Comparison of ENCODE assay signal across 10 cellular contexts in the genomic region with DNA sequence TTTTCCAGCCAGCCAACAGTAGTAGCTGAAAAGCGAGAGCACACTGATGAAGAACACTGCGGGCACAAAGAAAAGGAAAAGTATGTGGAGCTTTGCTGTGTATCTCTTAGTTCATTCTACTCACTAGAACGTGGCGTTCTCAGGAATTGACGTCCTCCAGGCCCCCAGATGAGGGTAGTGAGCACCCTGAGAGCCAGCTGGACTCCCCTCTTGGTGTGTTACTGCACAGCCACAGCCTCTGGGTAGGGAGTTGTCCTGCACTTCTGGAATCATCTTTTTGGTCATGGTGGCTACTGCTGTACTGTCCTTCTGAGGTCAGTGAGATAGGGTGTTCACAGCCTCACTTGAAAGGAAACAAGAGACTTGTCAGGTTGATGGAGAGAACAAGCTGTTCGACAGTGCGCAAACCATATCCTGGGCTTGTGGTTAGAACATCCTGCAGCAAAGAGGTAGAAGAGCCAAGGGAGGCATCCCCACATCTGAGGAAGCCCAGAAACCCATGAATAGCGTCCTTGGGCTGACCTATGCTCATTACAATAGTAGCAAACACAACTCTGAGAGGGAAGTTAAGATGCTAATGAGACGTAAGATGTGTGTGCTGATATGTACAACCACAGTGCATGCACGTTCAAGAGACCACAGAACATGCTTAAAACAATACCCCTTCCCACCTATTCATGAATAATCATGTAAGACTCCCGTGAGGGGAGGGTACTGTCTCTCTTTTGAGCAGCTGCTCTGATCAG. TPM values are rescaled to one million over a fixed set of nuclear protein-coding genes. Genes with fewer than 3 reads are reported as not detected.
DNase-seq lines count a peak whose midpoint lies in the region; ATAC-seq and TF ChIP-seq lines count a peak whose summit lies in the region.
"Had no signal": no experiment of that assay in that cellular context is flagged by ENCODE, and none has a peak within 500 bp of the region (broad histone marks: within the 10 kb centered on the region; RNA-seq: fewer than 3 reads in every experiment).

No MANE protein-coding gene starts in this region.

- H3K9me3 ChIP-seq in stomach = no peaks in the 10 kb centered on the region
- H3K9me3 ChIP-seq: prostate gland had no signal

- peak overlapping the region in 4 of 5 donors; percentile 7 to 66 (median 32) for H3K27ac ChIP-seq in stomach
- H3K27ac ChIP-seq: prostate gland had no signal

- H3K27me3 ChIP-seq in stomach = peaks cover 0 to 41% (median 0%) of the 10 kb centered on the region in 3 donors

- TF ChIP-seq EP300 in stomach (IDR thresholded peaks at IDR 0.05) = no peak

- DNase-seq in activated gamma-delta T cell treated with Interleukin-2 at 50 U/mL for 16 hours (peak; percentile 71), activated gamma-delta T cell (lab: John Stamatoyannopoulos, UW) (no peak), T-helper 22 cell (ENCODE audit: low read depth) (peak; percentile 80), stomach (peak; percentile 34), globus pallidus (ENCODE audit: low spot score) (no peak), RPMI8226 (no peak)
- DNase-seq in effector CD4-positive, alpha-beta T cell = peak; percentile 70

- no peak for ATAC-seq in GM18870 (IDR thresholded peaks at IDR 0.05; ENCODE audit: unreplicated experiment)

- no peak for TF ChIP-seq POLR2A in stomach (IDR thresholded peaks at IDR 0.05)

- no peaks in the 10 kb centered on the region for H3K36me3 ChIP-seq in stomach
- H3K36me3 ChIP-seq: prostate gland had no signal

- no peak for TF ChIP-seq CTCF in stomach (IDR thresholded peaks at IDR 0.05)

- WGBS in stomach, 5 donors = 59 to 67% (median 62%) methylated on average over 11 of the region's 11 CpGs

- H3K4me3 ChIP-seq in stomach = no peak overlapping the region
- H3K4me3 ChIP-seq: prostate gland had no signal

- peaks cover 0 to 12% (median 0%) of the 10 kb centered on the region in 4 donors for H3K4me1 ChIP-seq in stomach
- H3K4me1 ChIP-seq: prostate gland had no signal

- intact Hi-C loops in stomach (cut with DNase I; ENCODE audit: low total_unique reads) = loop anchor here (5.0 kb wide), 1 partner anchor 129 kb away; no protein-coding TSS in a partner anchor

RNA-seq across cellular contexts. Expression of gene HLA-F, which starts 14.6 kb away (rescaled TPM):
- total RNA-seq in stomach = 100 to 1,000 TPM in 3 of 5 donors, 10 to 100 TPM in 2; 32.7 to 115 (median 108) TPM
- polyA plus RNA-seq in stomach = 100 to 1,000 TPM in 1 of 3 donors, 10 to 100 TPM in 2; 17.2 to 164 (median 44.4) TPM

RNA-seq across cellular contexts. Expression of gene ZFP57, which starts 27.7 kb away (rescaled TPM):
- total RNA-seq in stomach = not detected
- under 1 TPM in 1 of 3 donors, not detected in 2; 0.08 TPM for polyA plus RNA-seq in stomach
- polyA plus RNA-seq: AG04450 had no signal

RNA-seq across cellular contexts. Expression of gene MOG, which starts 51.7 kb away (rescaled TPM):
- total RNA-seq in stomach = not detected
- polyA plus RNA-seq in stomach = not detected
- total RNA-seq: prostate gland had no signal
- polyA plus RNA-seq: AG04450 had no signal

Comparison
In these comparisons a context has a peak if more than half of its experiments do, and no peak if none do; other contexts are left out.
1. DNase-seq: peak in activated gamma-delta T cell treated with Interleukin-2 at 50 U/mL for 16 hours (single experiment), T-helper 22 cell (single experiment), effector CD4-positive, alpha-beta T cell (single experiment) and stomach (single experiment); none in activated gamma-delta T cell (single experiment), globus pallidus (single experiment) and RPMI8226 (single experiment).